9 cellular contexts compared by ENCODE assay signal in genomic region chr20:37365760-37366638, GRCh38. TPM values are rescaled to one million over a fixed set of nuclear protein-coding genes. Genes with fewer than 3 reads are reported as not detected.
A peak's percentile ranks its signal among the peaks of the same experiment; 100 is the strongest.
DNase-seq lines count a peak whose midpoint lies in the region; ATAC-seq lines count a peak whose summit lies in the region.
"Had no signal": no experiment of that assay in that cellular context is flagged by ENCODE, and none has a peak within 500 bp of the region (broad histone marks: within the 10 kb centered on the region; RNA-seq: fewer than 3 reads in every experiment).

No MANE protein-coding gene starts in this region.

- peak overlapping the region; percentile 33 for H3K27ac Mint-ChIP-seq in activated CD4-positive, alpha-beta T cell treated with anti-CD3 and anti-CD28 coated beads for 36 hours
- H3K27ac Mint-ChIP-seq in activated CD4-positive, alpha-beta T cell treated with anti-CD3 and anti-CD28 coated beads, Interleukin-2, amount 10 ng/mL, durations not matched to agents 7 days and 5 days, result no peak overlapping the region
- H3K27ac Mint-ChIP-seq in stimulated activated naive B cell treated with anti-CD40 and anti-IgM and Interleukin-4, amounts not matched to agents 10 μg/mL and 1 μg/mL and 100 μg/mL, for 72 hours, result peak overlapping the region; percentile 72
- H3K27ac Mint-ChIP-seq: activated naive CD8-positive, alpha-beta T cell had no signal

- peaks cover 5% of the 10 kb centered on the region for H3K4me1 Mint-ChIP-seq in activated CD4-positive, alpha-beta T cell treated with anti-CD3 and anti-CD28 coated beads for 36 hours
- H3K4me1 Mint-ChIP-seq in activated CD4-positive, alpha-beta T cell treated with anti-CD3 and anti-CD28 coated beads, Interleukin-2, amount 10 ng/mL, durations not matched to agents 7 days and 5 days, result no peaks in the 10 kb centered on the region
- peaks cover 40 to 83% of the 10 kb centered on the region in 2 donors for H3K4me1 Mint-ChIP-seq in stimulated activated naive B cell treated with anti-CD40 and anti-IgM and Interleukin-4, amounts not matched to agents 10 μg/mL and 1 μg/mL and 100 μg/mL, for 72 hours

- H3K27me3 Mint-ChIP-seq in activated CD4-positive, alpha-beta T cell treated with anti-CD3 and anti-CD28 coated beads for 36 hours, result no peaks in the 10 kb centered on the region
- H3K27me3 Mint-ChIP-seq in activated CD4-positive, alpha-beta T cell treated with anti-CD3 and anti-CD28 coated beads, Interleukin-2, amount 10 ng/mL, durations not matched to agents 7 days and 5 days, result no peaks in the 10 kb centered on the region
- no peaks in the 10 kb centered on the region for H3K27me3 Mint-ChIP-seq in stimulated activated naive B cell treated with anti-CD40 and anti-IgM and Interleukin-4, amounts not matched to agents 10 μg/mL and 1 μg/mL and 100 μg/mL, for 72 hours
- H3K27me3 Mint-ChIP-seq: activated naive CD8-positive, alpha-beta T cell had no signal

- POLR2A ChIA-PET in activated CD4-positive, alpha-beta T cell treated with anti-CD3 and anti-CD28 coated beads for 36 hours (lab: Charles Lee), result no interaction called here
- POLR2A ChIA-PET in activated CD4-positive, alpha-beta T cell treated with anti-CD3 and anti-CD28 coated beads, Interleukin-2, amount 10 ng/mL, durations not matched to agents 7 days and 5 days (lab: Charles Lee), result no interaction called here

- no peak for DNase-seq in activated CD4-positive, alpha-beta T cell treated with anti-CD3 and anti-CD28 coated beads for 36 hours
- DNase-seq in activated CD4-positive, alpha-beta T cell treated with anti-CD3 and anti-CD28 coated beads, Interleukin-2, amount 10 ng/mL, durations not matched to agents 7 days and 5 days, result no peak
- peak; percentile 47 for DNase-seq in OCI-M1 (lab: John Stamatoyannopoulos, UW)
- DNase-seq in stimulated activated naive B cell treated with anti-CD40 and anti-IgM and Interleukin-4, amounts not matched to agents 10 μg/mL and 1 μg/mL and 100 μg/mL, for 72 hours, result no peak
- DNase-seq in LoVo (ENCODE audit: low spot score), result no peak
- no peak for DNase-seq in NCI-H69 (lab: John Stamatoyannopoulos, UW)
- no peak for DNase-seq in islet precursor cell

- peaks cover 4% of the 10 kb centered on the region for H3K36me3 Mint-ChIP-seq in activated CD4-positive, alpha-beta T cell treated with anti-CD3 and anti-CD28 coated beads for 36 hours (ENCODE audit: low read depth)
- H3K36me3 Mint-ChIP-seq in activated CD4-positive, alpha-beta T cell treated with anti-CD3 and anti-CD28 coated beads, Interleukin-2, amount 10 ng/mL, durations not matched to agents 7 days and 5 days (ENCODE audit: low read depth), result no peaks in the 10 kb centered on the region
- peaks cover 44 to 70% of the 10 kb centered on the region in 2 donors for H3K36me3 Mint-ChIP-seq in stimulated activated naive B cell treated with anti-CD40 and anti-IgM and Interleukin-4, amounts not matched to agents 10 μg/mL and 1 μg/mL and 100 μg/mL, for 72 hours
- H3K36me3 Mint-ChIP-seq: activated naive CD8-positive, alpha-beta T cell had no signal

- no peak overlapping the region for H3K4me3 Mint-ChIP-seq in activated CD4-positive, alpha-beta T cell treated with anti-CD3 and anti-CD28 coated beads for 36 hours
- H3K4me3 Mint-ChIP-seq in activated CD4-positive, alpha-beta T cell treated with anti-CD3 and anti-CD28 coated beads, Interleukin-2, amount 10 ng/mL, durations not matched to agents 7 days and 5 days, result no peak overlapping the region
- peak overlapping the region; percentile 15 to 25 for H3K4me3 Mint-ChIP-seq in stimulated activated naive B cell treated with anti-CD40 and anti-IgM and Interleukin-4, amounts not matched to agents 10 μg/mL and 1 μg/mL and 100 μg/mL, for 72 hours
- H3K4me3 Mint-ChIP-seq: activated naive CD8-positive, alpha-beta T cell had no signal

- H3K9me3 Mint-ChIP-seq in activated CD4-positive, alpha-beta T cell treated with anti-CD3 and anti-CD28 coated beads for 36 hours (ENCODE audit: low read depth), result no peaks in the 10 kb centered on the region
- H3K9me3 Mint-ChIP-seq in activated CD4-positive, alpha-beta T cell treated with anti-CD3 and anti-CD28 coated beads, Interleukin-2, amount 10 ng/mL, durations not matched to agents 7 days and 5 days, result peaks cover 2% of the 10 kb centered on the region
- H3K9me3 Mint-ChIP-seq in stimulated activated naive B cell treated with anti-CD40 and anti-IgM and Interleukin-4, amounts not matched to agents 10 μg/mL and 1 μg/mL and 100 μg/mL, for 72 hours, result peaks cover 0 to 2% of the 10 kb centered on the region in 2 donors

- CTCF ChIA-PET in activated CD4-positive, alpha-beta T cell treated with anti-CD3 and anti-CD28 coated beads for 36 hours (lab: Charles Lee), result interaction anchor here (0.6 kb wide), 1 partner anchor 31 kb away, joined by 3 read pairs; no protein-coding TSS in a partner anchor
- CTCF ChIA-PET in activated CD4-positive, alpha-beta T cell treated with anti-CD3 and anti-CD28 coated beads, Interleukin-2, amount 10 ng/mL, durations not matched to agents 7 days and 5 days (lab: Charles Lee), result no interaction called here

- intact Hi-C loops in activated CD4-positive, alpha-beta T cell treated with anti-CD3 and anti-CD28 coated beads for 36 hours (cut with DNase I, micrococcal nuclease), result no loop called here

- ATAC-seq in activated CD4-positive, alpha-beta T cell treated with anti-CD3 and anti-CD28 coated beads for 36 hours, result no peak
- ATAC-seq in HG02973 (IDR thresholded peaks at IDR 0.05; ENCODE audit: unreplicated experiment), result peak; percentile 61
- peak; percentile 90 for ATAC-seq in stimulated activated naive B cell treated with anti-CD40 and anti-IgM and Interleukin-4, amounts not matched to agents 10 μg/mL and 1 μg/mL and 100 μg/mL, for 72 hours (replicated peaks)

RNA-seq across cellular contexts. Expression of gene SRC, which starts 20.1 kb away (rescaled TPM):
- total RNA-seq in activated CD4-positive, alpha-beta T cell treated with anti-CD3 and anti-CD28 coated beads for 36 hours, result 1 to 10 TPM; 4.2 to 5.7 TPM
- 1 to 10 TPM; 2.1 to 2.6 TPM for total RNA-seq in activated CD4-positive, alpha-beta T cell treated with anti-CD3 and anti-CD28 coated beads, Interleukin-2, amount 10 ng/mL, durations not matched to agents 7 days and 5 days

Comparison
In these comparisons a context has a peak if more than half of its experiments do, and no peak if none do; other contexts are left out.
1. H3K4me3 Mint-ChIP-seq: peak in stimulated activated naive B cell treated with anti-CD40 and anti-IgM and Interleukin-4, amounts not matched to agents 10 μg/mL and 1 μg/mL and 100 μg/mL, for 72 hours (2 of 2); none in activated CD4-positive, alpha-beta T cell treated with anti-CD3 and anti-CD28 coated beads for 36 hours (single experiment) and activated CD4-positive, alpha-beta T cell treated with anti-CD3 and anti-CD28 coated beads, Interleukin-2, amount 10 ng/mL, durations not matched to agents 7 days and 5 days (single experiment).